In genomic region chrX:154478728-154479622, GRCh38 we compare ENCODE assay signal across 8 cellular contexts. TPM values are rescaled to one million over a fixed set of nuclear protein-coding genes. Genes with fewer than 3 reads are reported as not detected.
DNase-seq lines count a peak whose midpoint lies in the region; ATAC-seq and TF ChIP-seq lines count a peak whose summit lies in the region.

Gene LAGE3, minus strand, starts transcription at chrX:154479281. Its CDS starts 366 bp downstream, at chrX:154478915.

- TSS peak; percentile 25 for BruUV-seq in PC-3 (replicated peaks; lab: Mats Ljungman, UMichigan)

- CTCF ChIA-PET in PC-3 (lab: Charles Lee): no interaction called here

- H3K9ac ChIP-seq in PC-3 (ENCODE audit: low read length): peak within 1 kb of the TSS; percentile 60

- intact Hi-C loops in PC-3 (cut with micrococcal nuclease): loop anchor here (5.0 kb wide), 1 partner anchor 37 kb away; the partner anchor contains the start of gene FAM50A

- POLR2A ChIA-PET in PC-3 (lab: Charles Lee; ENCODE audit: unreplicated experiment): interaction anchor here (1.0 kb wide), 1 partner anchor 11 kb away, joined by 4 read pairs; the partner anchor contains the start of gene SLC10A3

- H3K27ac Mint-ChIP-seq in IgD-negative memory B cell: peak within 1 kb of the TSS; percentile 91 to 99 (median 96)
- H3K27ac Mint-ChIP-seq in activated T-cell treated with anti-CD3 and anti-CD28 coated beads, Interleukin-2, amount 50 U/mL, for 24 hours: peak within 1 kb of the TSS; percentile 94

- H3K4me1 ChIP-seq in PC-3 (ENCODE audit: insufficient read depth, low read length): peaks cover 12% of the 10 kb centered on the region

- peaks cover 6% of the 10 kb centered on the region; the same call in 1 of the 2 replicates for H3K79me2 ChIP-seq in PC-3 (ENCODE audit: low read length)

- H3K9me3 ChIP-seq in PC-3 (ENCODE audit: low read length): no peaks in the 10 kb centered on the region

- DNase-seq in DMS 273 treated with DMSO at 0.1 percent for 48 hours (lab: John Stamatoyannopoulos, UW) (peak; percentile 31), PC-3 (peak; percentile 87), myocyte (ENCODE audit: low read depth) (peak; percentile 89)
- DNase-seq in activated T-cell treated with anti-CD3 and anti-CD28 coated beads, Interleukin-2, amount 50 U/mL, for 24 hours: peak; percentile 97
- DNase-seq in stimulated activated CD8-positive, alpha-beta memory T cell treated with anti-CD3 and anti-CD28 coated beads, Interleukin-7, amount 100 ng/mL, for 4 hours (ENCODE audit: low read depth in 2 of 2): peak; percentile 82 to 87

- H3K27me3 Mint-ChIP-seq in IgD-negative memory B cell: no peaks in the 10 kb centered on the region
- H3K27me3 Mint-ChIP-seq in activated T-cell treated with anti-CD3 and anti-CD28 coated beads, Interleukin-2, amount 50 U/mL, for 24 hours: peaks cover 19% of the 10 kb centered on the region

- H3K36me3 ChIP-seq in PC-3 (ENCODE audit: low read depth, low read length): peaks cover 2% of the 10 kb centered on the region; the same call in 1 of the 2 replicates

- peaks cover 7 to 14% (median 9%) of the 10 kb centered on the region in 3 donors for H3K4me1 Mint-ChIP-seq in IgD-negative memory B cell
- peaks cover 27% of the 10 kb centered on the region for H3K4me1 Mint-ChIP-seq in activated T-cell treated with anti-CD3 and anti-CD28 coated beads, Interleukin-2, amount 50 U/mL, for 24 hours (ENCODE audit: low read depth)

- H3K4me3 Mint-ChIP-seq in IgD-negative memory B cell: peak within 1 kb of the TSS; percentile 80 to 97 (median 91)
- peak within 1 kb of the TSS; percentile 84 for H3K4me3 Mint-ChIP-seq in activated T-cell treated with anti-CD3 and anti-CD28 coated beads, Interleukin-2, amount 50 U/mL, for 24 hours

- H3K27me3 ChIP-seq in PC-3 (ENCODE audit: low read length): no peaks in the 10 kb centered on the region

- peak within 1 kb of the TSS; percentile 72 for H3K4me3 ChIP-seq in PC-3 (ENCODE audit: low read length)

- no peaks in the 10 kb centered on the region for H4K20me1 ChIP-seq in PC-3 (ENCODE audit: low read length)

- H3K9me3 Mint-ChIP-seq in IgD-negative memory B cell: no peaks in the 10 kb centered on the region
- no peaks in the 10 kb centered on the region for H3K9me3 Mint-ChIP-seq in activated T-cell treated with anti-CD3 and anti-CD28 coated beads, Interleukin-2, amount 50 U/mL, for 24 hours

- H3K4me2 ChIP-seq in PC-3 (ENCODE audit: low read length): peak within 1 kb of the TSS; percentile 94

- H3K9me2 ChIP-seq in PC-3 (replicated peaks; ENCODE audit: low read length): no peaks in the 10 kb centered on the region

- no peak for TF ChIP-seq CTCF in PC-3 (conservative IDR thresholded peaks at IDR 0.05; ENCODE audit: low read depth, low read length)

- H3F3A ChIP-seq in PC-3 (ENCODE audit: low read length, unreplicated experiment): no peaks in the 10 kb centered on the region

- no peaks in the 10 kb centered on the region for H3K36me3 Mint-ChIP-seq in IgD-negative memory B cell
- H3K36me3 Mint-ChIP-seq in activated T-cell treated with anti-CD3 and anti-CD28 coated beads, Interleukin-2, amount 50 U/mL, for 24 hours (ENCODE audit: low read depth): peaks cover 15% of the 10 kb centered on the region

- ATAC-seq in GM21529 (IDR thresholded peaks at IDR 0.05; ENCODE audit: unreplicated experiment): peak; percentile 89
- ATAC-seq in PC-3: peak; percentile 89
- peak; percentile 97 for ATAC-seq in esophagus mucosa

- H2AFZ ChIP-seq in PC-3 (ENCODE audit: low read length): peak within 1 kb of the TSS; percentile 90

- no peak within 1 kb of the TSS for H3K27ac ChIP-seq in PC-3 (ENCODE audit: low read length)

RNA-seq across cellular contexts. Expression of gene LAGE3, which starts in this region (rescaled TPM):
- polyA plus RNA-seq in IgD-negative memory B cell: 51.7 TPM
- total RNA-seq in PC-3 (2014; rRNA removed) (82.8 and 87.4 TPM in 2 replicates), esophagus mucosa (15.1 TPM), myocyte (72.2 and 87.8 TPM in 2 replicates)
- polyA plus RNA-seq in myocyte (2012): 84.3 TPM

Comparison
In these comparisons a context has a peak if more than half of its experiments do, and no peak if none do; other contexts are left out.
1. DNase-seq: peak in every context shown above with its lines; median percentile 97 in activated T-cell treated with anti-CD3 and anti-CD28 coated beads, Interleukin-2, amount 50 U/mL, for 24 hours; 89 in myocyte; 87 in PC-3; 84 in stimulated activated CD8-positive, alpha-beta memory T cell treated with anti-CD3 and anti-CD28 coated beads, Interleukin-7, amount 100 ng/mL, for 4 hours; 31 in DMS 273 treated with DMSO at 0.1 percent for 48 hours.